In the genomic region with DNA sequence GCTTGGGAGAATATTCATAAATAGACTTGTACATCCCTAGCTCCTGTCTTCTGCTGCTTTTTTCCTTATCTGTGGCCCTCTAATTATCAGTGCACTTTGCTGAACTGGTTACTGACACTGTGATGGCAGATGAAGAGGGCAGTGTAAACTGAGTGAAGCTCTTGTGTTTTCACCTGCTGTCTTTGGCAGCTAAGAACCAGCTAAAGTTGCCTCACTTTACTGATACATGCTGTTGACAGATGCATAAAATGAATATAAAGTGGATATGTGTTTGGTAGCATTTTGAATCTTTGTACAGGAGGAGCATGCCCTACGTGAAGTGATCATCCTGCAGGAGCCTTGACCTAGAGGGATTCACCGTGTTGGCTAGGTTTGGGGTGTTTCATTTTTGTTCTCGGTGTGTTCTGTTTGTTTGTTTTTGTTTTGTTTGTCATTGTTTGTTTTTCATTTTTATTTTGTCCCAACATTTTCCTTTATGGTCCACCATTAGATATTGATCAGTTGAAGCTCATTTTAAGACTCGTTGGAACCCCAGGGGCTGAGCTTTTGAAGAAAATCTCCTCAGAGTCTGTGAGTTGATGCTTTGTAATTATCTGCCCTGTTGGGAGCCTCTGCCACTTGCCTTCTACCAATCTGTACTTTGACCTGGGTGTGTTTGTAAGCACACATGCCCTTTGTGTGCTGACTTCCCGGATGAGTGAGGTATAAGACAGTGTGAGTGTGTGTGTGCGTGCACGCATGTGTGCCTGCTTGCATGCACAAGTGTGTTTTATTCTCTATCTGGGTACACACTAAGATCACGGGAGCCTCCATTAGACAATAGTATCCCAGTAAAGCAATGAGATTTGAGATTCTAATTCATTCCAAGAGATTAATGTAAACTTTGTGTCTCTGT, we compare ENCODE assay signal across 1 cellular context.
TF ChIP-seq lines count a peak whose summit lies in the region.

No MANE protein-coding gene starts in this region.

TF ChIP-seq in HepG2, 621 proteins besides CTCF, POLR2A, EP300 and RAD21 (continued from another document and continues in another):
- TF ChIP-seq THAP7 (CRISPR knock-in tag; IDR thresholded peaks at IDR 0.05) (no peak), HNRNPL (IDR thresholded peaks at IDR 0.05; ENCODE audit: low read depth, low read length) (no peak), AGO1 (IDR thresholded peaks at IDR 0.05; ENCODE audit: low read depth, low read length, poor library complexity, severe bottlenecking) (no peak), ZNF674 (CRISPR knock-in tag; IDR thresholded peaks at IDR 0.05; ENCODE audit: low read depth) (no peak), FOXO1 (CRISPR knock-in tag; IDR thresholded peaks at IDR 0.05) (peak; percentile 97), GATAD1 (CRISPR knock-in tag; IDR thresholded peaks at IDR 0.05) (peak; percentile 82), ELF1 (CRISPR knock-in tag; IDR thresholded peaks at IDR 0.05) (peak; percentile 80), ZBTB46 (CRISPR knock-in tag; IDR thresholded peaks at IDR 0.05; ENCODE audit: borderline replicate concordance) (no peak), ZNF501 (CRISPR knock-in tag; IDR thresholded peaks at IDR 0.05) (peak; percentile 92), XBP1 (CRISPR knock-in tag; IDR thresholded peaks at IDR 0.05) (no peak), ZNF766 (CRISPR knock-in tag; IDR thresholded peaks at IDR 0.05; ENCODE audit: borderline replicate concordance) (no peak), ZNF468 (CRISPR knock-in tag; IDR thresholded peaks at IDR 0.05) (no peak), ZNF777 (CRISPR knock-in tag; IDR thresholded peaks at IDR 0.05) (no peak), NCOA2 (CRISPR knock-in tag; IDR thresholded peaks at IDR 0.05) (peak; percentile 95), GABPB1 (CRISPR knock-in tag; IDR thresholded peaks at IDR 0.05) (peak; percentile 54; the same call in 1 of the 2 replicates), RBFOX2 (IDR thresholded peaks at IDR 0.05; ENCODE audit: low read depth, low read length) (peak; percentile 58; the same call in 1 of the 2 replicates), ZNF782 (CRISPR knock-in tag; IDR thresholded peaks at IDR 0.05; ENCODE audit: borderline replicate concordance) (no peak), ZNF556 (CRISPR knock-in tag; IDR thresholded peaks at IDR 0.05; ENCODE audit: borderline replicate concordance) (peak; percentile 69; the same call in 1 of the 2 replicates), ZNF160 (CRISPR knock-in tag; IDR thresholded peaks at IDR 0.05) (no peak), KLF16 (CRISPR knock-in tag; IDR thresholded peaks at IDR 0.05) (peak in 1 of 2 experiments; percentile 90; a peak in 2 of 4 replicates), PAXIP1 (CRISPR knock-in tag; conservative IDR thresholded peaks at IDR 0.05) (peak; percentile 98), ZNF691 (CRISPR knock-in tag; IDR thresholded peaks at IDR 0.05; ENCODE audit: borderline replicate concordance, low read depth) (peak; percentile 82; the same call in 1 of the 2 replicates), ZNF432 (CRISPR knock-in tag; IDR thresholded peaks at IDR 0.05; ENCODE audit: borderline replicate concordance) (no peak), SKI (IDR thresholded peaks at IDR 0.05; ENCODE audit: partially characterized antibody) (peak; percentile 46), NFE2 (CRISPR knock-in tag; IDR thresholded peaks at IDR 0.05) (no peak), ARNT2 (CRISPR knock-in tag; IDR thresholded peaks at IDR 0.05; ENCODE audit: low read depth) (0 out of 2 replicates have a peak, but pooled peaks have one; percentile 17), POLR2AphosphoS5 (IDR thresholded peaks at IDR 0.05; ENCODE audit: low read depth, low read length) (peak; percentile 69), ZNF841 (CRISPR knock-in tag; IDR thresholded peaks at IDR 0.05; ENCODE audit: borderline replicate concordance) (peak; percentile 52; the same call in 1 of the 2 replicates), STAG1 (CRISPR knock-in tag; IDR thresholded peaks at IDR 0.05) (no peak), SALL2 (CRISPR knock-in tag; IDR thresholded peaks at IDR 0.05) (no peak), ZNF557 (CRISPR knock-in tag; IDR thresholded peaks at IDR 0.05) (no peak), SRY (CRISPR knock-in tag; IDR thresholded peaks at IDR 0.05) (no peak), ZBTB38 (CRISPR knock-in tag; IDR thresholded peaks at IDR 0.05) (peak; percentile 86), GATAD2A (CRISPR knock-in tag; IDR thresholded peaks at IDR 0.05) (peak; percentile 99), TCF12 (IDR thresholded peaks at IDR 0.05) (no peak), TCF12 (CRISPR knock-in tag; IDR thresholded peaks at IDR 0.05) (peak; percentile 81), HDAC2 (CRISPR knock-in tag; IDR thresholded peaks at IDR 0.05) (peak; percentile 99), ZNF260 (CRISPR knock-in tag; IDR thresholded peaks at IDR 0.05; ENCODE audit: borderline replicate concordance, low read depth) (no peak), NFKBIZ (CRISPR knock-in tag; IDR thresholded peaks at IDR 0.05) (peak; percentile 93; the same call in 1 of the 2 replicates)
- TF ChIP-seq, protein P1, sequence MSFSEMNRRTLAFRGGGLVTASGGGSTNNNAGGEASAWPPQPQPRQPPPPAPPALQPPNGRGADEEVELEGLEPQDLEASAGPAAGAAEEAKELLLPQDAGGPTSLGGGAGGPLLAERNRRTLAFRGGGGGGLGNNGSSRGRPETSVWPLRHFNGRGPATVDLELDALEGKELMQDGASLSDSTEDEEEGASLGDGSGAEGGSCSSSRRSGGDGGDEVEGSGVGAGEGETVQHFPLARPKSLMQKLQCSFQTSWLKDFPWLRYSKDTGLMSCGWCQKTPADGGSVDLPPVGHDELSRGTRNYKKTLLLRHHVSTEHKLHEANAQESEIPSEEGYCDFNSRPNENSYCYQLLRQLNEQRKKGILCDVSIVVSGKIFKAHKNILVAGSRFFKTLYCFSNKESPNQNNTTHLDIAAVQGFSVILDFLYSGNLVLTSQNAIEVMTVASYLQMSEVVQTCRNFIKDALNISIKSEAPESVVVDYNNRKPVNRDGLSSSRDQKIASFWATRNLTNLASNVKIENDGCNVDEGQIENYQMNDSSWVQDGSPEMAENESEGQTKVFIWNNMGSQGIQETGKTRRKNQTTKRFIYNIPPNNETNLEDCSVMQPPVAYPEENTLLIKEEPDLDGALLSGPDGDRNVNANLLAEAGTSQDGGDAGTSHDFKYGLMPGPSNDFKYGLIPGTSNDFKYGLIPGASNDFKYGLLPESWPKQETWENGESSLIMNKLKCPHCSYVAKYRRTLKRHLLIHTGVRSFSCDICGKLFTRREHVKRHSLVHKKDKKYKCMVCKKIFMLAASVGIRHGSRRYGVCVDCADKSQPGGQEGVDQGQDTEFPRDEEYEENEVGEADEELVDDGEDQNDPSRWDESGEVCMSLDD (CRISPR knock-in tag; IDR thresholded peaks at IDR 0.05; ENCODE audit: borderline replicate concordance): no peak
- TF ChIP-seq, protein P2, sequence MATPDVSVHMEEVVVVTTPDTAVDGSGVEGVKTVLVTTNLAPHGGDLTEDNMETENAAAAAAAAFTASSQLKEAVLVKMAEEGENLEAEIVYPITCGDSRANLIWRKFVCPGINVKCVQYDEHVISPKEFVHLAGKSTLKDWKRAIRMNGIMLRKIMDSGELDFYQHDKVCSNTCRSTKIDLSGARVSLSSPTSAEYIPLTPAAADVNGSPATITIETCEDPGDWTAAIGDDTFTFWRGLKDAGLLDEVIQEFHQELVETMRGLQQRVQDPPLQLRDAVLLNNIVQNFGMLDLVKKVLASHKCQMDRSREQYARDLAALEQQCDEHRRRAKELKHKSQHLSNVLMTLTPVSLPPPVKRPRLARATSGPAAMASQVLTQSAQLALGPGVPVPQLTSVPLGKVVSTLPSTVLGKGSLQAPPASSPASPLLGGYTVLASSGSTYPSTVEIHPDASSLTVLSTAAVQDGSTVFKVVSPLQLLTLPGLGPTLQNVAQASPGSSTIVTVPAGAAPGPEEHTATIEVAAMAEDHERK (CRISPR knock-in tag; IDR thresholded peaks at IDR 0.05; ENCODE audit: low read depth): no peak
- TF ChIP-seq, protein P3, sequence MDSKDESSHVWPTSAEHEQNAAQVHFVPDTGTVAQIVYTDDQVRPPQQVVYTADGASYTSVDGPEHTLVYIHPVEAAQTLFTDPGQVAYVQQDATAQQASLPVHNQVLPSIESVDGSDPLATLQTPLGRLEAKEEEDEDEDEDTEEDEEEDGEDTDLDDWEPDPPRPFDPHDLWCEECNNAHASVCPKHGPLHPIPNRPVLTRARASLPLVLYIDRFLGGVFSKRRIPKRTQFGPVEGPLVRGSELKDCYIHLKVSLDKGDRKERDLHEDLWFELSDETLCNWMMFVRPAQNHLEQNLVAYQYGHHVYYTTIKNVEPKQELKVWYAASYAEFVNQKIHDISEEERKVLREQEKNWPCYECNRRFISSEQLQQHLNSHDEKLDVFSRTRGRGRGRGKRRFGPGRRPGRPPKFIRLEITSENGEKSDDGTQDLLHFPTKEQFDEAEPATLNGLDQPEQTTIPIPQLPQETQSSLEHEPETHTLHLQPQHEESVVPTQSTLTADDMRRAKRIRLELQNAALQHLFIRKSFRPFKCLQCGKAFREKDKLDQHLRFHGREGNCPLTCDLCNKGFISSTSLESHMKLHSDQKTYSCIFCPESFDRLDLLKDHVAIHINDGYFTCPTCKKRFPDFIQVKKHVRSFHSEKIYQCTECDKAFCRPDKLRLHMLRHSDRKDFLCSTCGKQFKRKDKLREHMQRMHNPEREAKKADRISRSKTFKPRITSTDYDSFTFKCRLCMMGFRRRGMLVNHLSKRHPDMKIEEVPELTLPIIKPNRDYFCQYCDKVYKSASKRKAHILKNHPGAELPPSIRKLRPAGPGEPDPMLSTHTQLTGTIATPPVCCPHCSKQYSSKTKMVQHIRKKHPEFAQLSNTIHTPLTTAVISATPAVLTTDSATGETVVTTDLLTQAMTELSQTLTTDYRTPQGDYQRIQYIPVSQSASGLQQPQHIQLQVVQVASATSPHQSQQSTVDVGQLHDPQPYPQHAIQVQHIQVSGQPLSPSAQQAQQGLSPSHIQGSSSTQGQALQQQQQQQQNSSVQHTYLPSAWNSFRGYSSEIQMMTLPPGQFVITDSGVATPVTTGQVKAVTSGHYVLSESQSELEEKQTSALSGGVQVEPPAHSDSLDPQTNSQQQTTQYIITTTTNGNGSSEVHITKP (CRISPR knock-in tag; IDR thresholded peaks at IDR 0.05; ENCODE audit: low read depth): peak; percentile 73; the same call in 1 of the 2 replicates
- TF ChIP-seq, protein P4, sequence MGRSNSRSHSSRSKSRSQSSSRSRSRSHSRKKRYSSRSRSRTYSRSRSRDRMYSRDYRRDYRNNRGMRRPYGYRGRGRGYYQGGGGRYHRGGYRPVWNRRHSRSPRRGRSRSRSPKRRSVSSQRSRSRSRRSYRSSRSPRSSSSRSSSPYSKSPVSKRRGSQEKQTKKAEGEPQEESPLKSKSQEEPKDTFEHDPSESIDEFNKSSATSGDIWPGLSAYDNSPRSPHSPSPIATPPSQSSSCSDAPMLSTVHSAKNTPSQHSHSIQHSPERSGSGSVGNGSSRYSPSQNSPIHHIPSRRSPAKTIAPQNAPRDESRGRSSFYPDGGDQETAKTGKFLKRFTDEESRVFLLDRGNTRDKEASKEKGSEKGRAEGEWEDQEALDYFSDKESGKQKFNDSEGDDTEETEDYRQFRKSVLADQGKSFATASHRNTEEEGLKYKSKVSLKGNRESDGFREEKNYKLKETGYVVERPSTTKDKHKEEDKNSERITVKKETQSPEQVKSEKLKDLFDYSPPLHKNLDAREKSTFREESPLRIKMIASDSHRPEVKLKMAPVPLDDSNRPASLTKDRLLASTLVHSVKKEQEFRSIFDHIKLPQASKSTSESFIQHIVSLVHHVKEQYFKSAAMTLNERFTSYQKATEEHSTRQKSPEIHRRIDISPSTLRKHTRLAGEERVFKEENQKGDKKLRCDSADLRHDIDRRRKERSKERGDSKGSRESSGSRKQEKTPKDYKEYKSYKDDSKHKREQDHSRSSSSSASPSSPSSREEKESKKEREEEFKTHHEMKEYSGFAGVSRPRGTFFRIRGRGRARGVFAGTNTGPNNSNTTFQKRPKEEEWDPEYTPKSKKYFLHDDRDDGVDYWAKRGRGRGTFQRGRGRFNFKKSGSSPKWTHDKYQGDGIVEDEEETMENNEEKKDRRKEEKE (IDR thresholded peaks at IDR 0.05): no peak
